Comparison of ENCODE assay signal across 8 cellular contexts in the genomic region with DNA sequence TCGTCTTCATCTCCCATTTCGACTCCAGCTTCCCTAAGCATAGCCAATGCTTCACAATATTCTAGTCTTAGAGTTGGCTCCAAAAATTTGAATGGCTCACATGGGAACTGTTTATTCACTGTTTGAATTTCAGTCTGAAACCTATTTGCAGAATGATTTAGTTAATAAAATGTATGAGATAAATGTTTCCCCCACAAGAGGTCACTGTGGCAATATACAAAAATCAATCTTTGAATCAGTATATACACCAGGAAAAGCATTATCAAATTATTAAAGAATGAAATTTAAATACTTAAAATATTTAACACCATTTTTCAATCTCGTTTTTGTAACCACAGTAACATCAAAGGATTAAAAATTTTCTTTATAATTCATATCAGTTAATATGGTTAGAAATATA. TPM values are rescaled to one million over a fixed set of nuclear protein-coding genes. Genes with fewer than 3 reads are reported as not detected.
DNase-seq lines count a peak whose midpoint lies in the region; ATAC-seq and TF ChIP-seq lines count a peak whose summit lies in the region.

No MANE protein-coding gene starts in this region.

- H3K4me1 Mint-ChIP-seq in central memory CD8-positive, alpha-beta T cell, result no peaks in the 10 kb centered on the region

- peak; percentile 30 for TF ChIP-seq CTCF in GM12865 (IDR thresholded peaks at IDR 0.05; ENCODE audit: insufficient read depth, low read depth, low read length, missing control alignments)

- H3K27me3 Mint-ChIP-seq in central memory CD8-positive, alpha-beta T cell, result no peaks in the 10 kb centered on the region

- no peaks in the 10 kb centered on the region for H3K9me3 Mint-ChIP-seq in central memory CD8-positive, alpha-beta T cell

- H3K4me3 ChIP-seq in GM12865 (ENCODE audit: low read depth, low read length), result no peak overlapping the region

- peaks cover 14% of the 10 kb centered on the region for H3K36me3 Mint-ChIP-seq in central memory CD8-positive, alpha-beta T cell (ENCODE audit: insufficient read depth)

- H3K4me3 Mint-ChIP-seq in central memory CD8-positive, alpha-beta T cell, result no peak overlapping the region

- peak; percentile 46 for ATAC-seq in central memory CD8-positive, alpha-beta T cell (replicated peaks; ENCODE audit: extremely low read depth, poor library complexity, severe bottlenecking)
- no peak for ATAC-seq in HG03139 (IDR thresholded peaks at IDR 0.05; ENCODE audit: unreplicated experiment)

- in situ Hi-C loops in ACHN (cut with HindIII; ENCODE audit: low pct_ligation_motif_present, low pct_unique_long_range_greater_than_20kb, low sequenced_read_pairs), result no loop called here

- H3K27ac Mint-ChIP-seq in central memory CD8-positive, alpha-beta T cell (ENCODE audit: low read depth), result no peak overlapping the region

- DNase-seq in ACHN, result peak; percentile 54
- peak; percentile 59 for DNase-seq in GM12865 (ENCODE audit: low read depth)
- DNase-seq in NCI-H526 treated with DMSO at 0.1 percent for 48 hours (lab: John Stamatoyannopoulos, UW), result peak; percentile 29
- no peak for DNase-seq in central memory CD8-positive, alpha-beta T cell (ENCODE audit: low spot score in 2 of 2)
- peak; percentile 51 for DNase-seq in myocyte (ENCODE audit: low read depth)
- no peak for DNase-seq in effector CD8-positive, alpha-beta T cell (lab: John Stamatoyannopoulos, UW)
- DNase-seq in islet precursor cell, result no peak

RNA-seq across cellular contexts. Expression of a gene that starts 40.0 kb away (rescaled TPM):
- total RNA-seq in myocyte, result 5.5 and 7.0 TPM in 2 replicates
- polyA plus RNA-seq in myocyte (2012), result 6.4 TPM

Comparison
In these comparisons a context has a peak if more than half of its experiments do, and no peak if none do; other contexts are left out.
1. DNase-seq: peak in ACHN (single experiment), GM12865 (single experiment), NCI-H526 treated with DMSO at 0.1 percent for 48 hours (single experiment) and myocyte (single experiment); none in central memory CD8-positive, alpha-beta T cell (0 of 2), effector CD8-positive, alpha-beta T cell (single experiment) and islet precursor cell (single experiment).